ENCODE assay signal across 8 cellular contexts in the genomic region with DNA sequence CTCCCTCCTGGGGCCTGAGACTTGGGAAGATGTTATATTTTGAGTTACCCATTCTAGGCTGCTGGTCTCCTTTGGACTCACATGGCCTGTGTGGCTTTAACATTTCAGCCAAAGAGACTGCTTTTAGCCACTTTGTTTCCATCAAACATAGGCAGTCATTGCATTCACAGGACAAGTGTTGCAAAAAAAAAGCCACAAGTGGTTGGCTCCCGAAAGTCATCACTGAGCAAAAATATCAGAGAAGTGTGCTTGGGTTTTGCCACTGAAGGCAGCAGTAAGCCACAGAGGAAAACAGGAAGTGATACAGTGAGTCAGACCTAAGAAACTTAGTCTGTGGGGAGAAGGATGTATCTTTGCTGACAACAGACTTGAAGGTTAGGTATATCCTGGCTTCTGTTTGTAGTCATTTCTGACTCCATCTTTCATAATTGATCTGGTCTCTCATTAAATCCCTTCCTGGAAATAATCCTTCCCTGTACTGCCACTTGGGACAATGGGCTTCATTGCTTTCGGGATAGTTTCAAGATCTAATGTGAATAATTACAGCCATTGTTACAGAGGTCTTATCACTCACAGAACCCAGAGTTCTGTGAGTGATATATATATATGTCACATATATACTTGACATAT.
DNase-seq lines count a peak whose midpoint lies in the region; ATAC-seq, FAIRE-seq and TF ChIP-seq lines count a peak whose summit lies in the region.

No MANE protein-coding gene starts in this region.

- no peaks in the 10 kb centered on the region for H4K20me1 ChIP-seq in HepG2 (ENCODE audit: insufficient read depth, low read length)

- no peak for FAIRE-seq in HepG2 (lab: Jason Lieb, UNC)

- DNase-seq in HepG2 (ENCODE audit: low spot score), result no peak
- no peak for DNase-seq in RWPE2 (ENCODE audit: low spot score)
- DNase-seq in activated naive CD4-positive, alpha-beta T cell treated with anti-CD3 and anti-CD28 coated beads, Interleukin-2, amount 50 U/mL, for 16 hours, result peak; percentile 29
- peak; percentile 95 for DNase-seq in iris pigment epithelial cell (ENCODE audit: low read depth)
- DNase-seq in stimulated activated CD8-positive, alpha-beta memory T cell treated with anti-CD3 and anti-CD28 coated beads, Interleukin-4, amount 100 ng/mL, for 48 hours, result peak; percentile 47
- no peak for DNase-seq in ecto neural progenitor cell (ENCODE audit: low spot score)

- WGBS in liver, result 73% methylated on average over 2 of the region's 2 CpGs
- WGBS in HepG2 (ENCODE audit: low lambda C conversion rate), result 20% methylated on average over 2 of the region's 2 CpGs

- TF ChIP-seq EP300 in HepG2 (IDR thresholded peaks at IDR 0.05; ENCODE audit: low read depth in 2 of 2, low read length in 2 of 2) (no peak), HepG2 (CRISPR knock-in tag; IDR thresholded peaks at IDR 0.05; ENCODE audit: borderline replicate concordance) (no peak)

- H3K4me3 ChIP-seq in liver (ENCODE audit: low read depth in 1 of 3, low read length in 3 of 3) (no peak overlapping the region), HepG2 (replicated peaks in 1 of 3; ENCODE audit: insufficient read depth in 1 of 3, low read depth in 2 of 3, low read length in 3 of 3) (no peak overlapping the region), RWPE2 (ENCODE audit: severe bottlenecking) (no peak overlapping the region)

- H3K4me2 ChIP-seq in HepG2 (ENCODE audit: low read depth, low read length), result no peak overlapping the region

- H3K27me3 ChIP-seq in liver (ENCODE audit: control insufficient read depth in 4 of 4, insufficient read depth in 4 of 4, low read length in 3 of 4), result no peaks in the 10 kb centered on the region
- no peaks in the 10 kb centered on the region; a peak in 1 of 5 replicates for H3K27me3 ChIP-seq in HepG2 (ENCODE audit: control insufficient read depth in 1 of 2, insufficient read depth in 2 of 2, low read length in 2 of 2)
- H3K27me3 ChIP-seq in RWPE2 (ENCODE audit: insufficient read depth, poor library complexity, severe bottlenecking), result no peaks in the 10 kb centered on the region

- BruUV-seq in HepG2 (replicated peaks; lab: Mats Ljungman, UMichigan), result no TSS peak

- ATAC-seq in HepG2, result no peak
- peak; percentile 99 for ATAC-seq in HG03064 (IDR thresholded peaks at IDR 0.05; ENCODE audit: low read depth, unreplicated experiment)
- peak; percentile 88 for ATAC-seq in RWPE2 (ENCODE audit: low read depth)

- TF ChIP-seq CTCF in liver (IDR thresholded peaks at IDR 0.05; ENCODE audit: low read depth, low read length, missing input control) (no peak), HepG2 (CRISPR knock-in tag; IDR thresholded peaks at IDR 0.05) (no peak), RWPE2 (IDR thresholded peaks at IDR 0.05; ENCODE audit: poor library complexity, severe bottlenecking) (peak; percentile 18)

- intact Hi-C loops in HepG2 (cut with micrococcal nuclease; ENCODE audit: unreplicated experiment), result no loop called here

- in situ Hi-C loops in HepG2 (cut with HindIII; ENCODE audit: extremely low pct_ligation_motif_present, low pct_unique_long_range_greater_than_20kb), result no loop called here

- TF ChIP-seq RAD21 in liver (IDR thresholded peaks at IDR 0.05), result peak; percentile 33 to 42
- TF ChIP-seq RAD21 in HepG2 (CRISPR knock-in tag; IDR thresholded peaks at IDR 0.05), result no peak

- CTCF ChIA-PET in HepG2 (lab: Yijun Ruan, JAX; ENCODE audit: low intra/inter-chr PET ratio, low total read pairs), result no interaction called here

- no peak overlapping the region for H3K27ac ChIP-seq in liver (ENCODE audit: low read depth in 1 of 2, low read length in 2 of 2)
- no peak overlapping the region for H3K27ac ChIP-seq in HepG2 (ENCODE audit: extremely low read length, insufficient read depth, low read length)
- no peak overlapping the region for H3K27ac ChIP-seq in RWPE2 (ENCODE audit: poor library complexity, severe bottlenecking)

- POLR2A ChIA-PET in HepG2 (lab: Yijun Ruan, JAX), result no interaction called here

- H3K9ac ChIP-seq in liver (ENCODE audit: low read depth in 1 of 2, low read length in 2 of 2) (no peak overlapping the region), HepG2 (ENCODE audit: insufficient read depth, low read depth, low read length) (no peak overlapping the region)

- no peaks in the 10 kb centered on the region for H3K4me1 ChIP-seq in liver (ENCODE audit: control insufficient read depth in 4 of 4, insufficient read depth in 4 of 4, low read length in 3 of 4)
- no peaks in the 10 kb centered on the region for H3K4me1 ChIP-seq in HepG2 (ENCODE audit: insufficient read depth, low read length)
- no peaks in the 10 kb centered on the region for H3K4me1 ChIP-seq in RWPE2 (ENCODE audit: insufficient read depth, poor library complexity, severe bottlenecking)

- no peak for TF ChIP-seq POLR2A in HepG2 (IDR thresholded peaks at IDR 0.05; ENCODE audit: insufficient read depth in 1 of 2, low read depth in 2 of 2, low read length in 2 of 2)

- H3K36me3 ChIP-seq in liver (ENCODE audit: control insufficient read depth in 4 of 4, insufficient read depth in 3 of 4, low read depth in 1 of 4, low read length in 3 of 4), result no peaks in the 10 kb centered on the region
- H3K36me3 ChIP-seq in HepG2 (replicated peaks in 1 of 2; ENCODE audit: control insufficient read depth in 1 of 2, insufficient read depth in 2 of 2, low read length in 2 of 2), result no peaks in the 10 kb centered on the region
- no peaks in the 10 kb centered on the region for H3K36me3 ChIP-seq in RWPE2 (ENCODE audit: low read depth)

- H3K79me2 ChIP-seq in HepG2 (ENCODE audit: insufficient read depth, low read length), result no peaks in the 10 kb centered on the region

- no peak overlapping the region for H2AFZ ChIP-seq in HepG2 (ENCODE audit: low read length)

- H3K9me3 ChIP-seq in liver (ENCODE audit: control insufficient read depth in 4 of 4, low read length in 3 of 4) (no peaks in the 10 kb centered on the region), HepG2 (ENCODE audit: low read length) (no peaks in the 10 kb centered on the region), RWPE2 (ENCODE audit: severe bottlenecking) (no peaks in the 10 kb centered on the region)

TF ChIP-seq in liver, 16 proteins besides CTCF, POLR2A, EP300 and RAD21:
- TF ChIP-seq NR2F2 (IDR thresholded peaks at IDR 0.05) (no peak), JUND (IDR thresholded peaks at IDR 0.05) (peak in 1 of 2 donors; percentile 37)

TF ChIP-seq in HepG2, 621 proteins besides CTCF, POLR2A, EP300 and RAD21:
- no peak for TF ChIP-seq ZNF234 (CRISPR knock-in tag; conservative IDR thresholded peaks at IDR 0.05)
- TF ChIP-seq MEIS1 (CRISPR knock-in tag; IDR thresholded peaks at IDR 0.05; ENCODE audit: borderline replicate concordance), result no peak
TF ChIP-seq in HepG2: peak in this region for 0.

Comparison
In these comparisons a context has a peak if more than half of its experiments do, and no peak if none do; other contexts are left out.
1. DNase-seq: peak in activated naive CD4-positive, alpha-beta T cell treated with anti-CD3 and anti-CD28 coated beads, Interleukin-2, amount 50 U/mL, for 16 hours (single experiment), iris pigment epithelial cell (single experiment) and stimulated activated CD8-positive, alpha-beta memory T cell treated with anti-CD3 and anti-CD28 coated beads, Interleukin-4, amount 100 ng/mL, for 48 hours (single experiment); none in HepG2 (single experiment), RWPE2 (single experiment) and ecto neural progenitor cell (single experiment).